Comparison of ENCODE assay signal across 11 cellular contexts in genomic region chr1:8523641-8524206, GRCh38.
DNase-seq lines count a peak whose midpoint lies in the region; ATAC-seq and TF ChIP-seq lines count a peak whose summit lies in the region.
"Had no signal": no experiment of that assay in that cellular context is flagged by ENCODE, and none has a peak within 500 bp of the region (broad histone marks: within the 10 kb centered on the region; RNA-seq: fewer than 3 reads in every experiment).

No MANE protein-coding gene starts in this region.

- intact Hi-C loops in ascending aorta (cut with DNase I) (no loop called here), natural killer cell (cut with micrococcal nuclease) (no loop called here)

- no peaks in the 10 kb centered on the region for H3K27me3 Mint-ChIP-seq in natural killer cell (ENCODE audit: low read depth in 2 of 2)
- H3K27me3 Mint-ChIP-seq: activated B cell treated with CpG ODN at 0.5 μM for 24 hours had no signal

- TF ChIP-seq CTCF in ascending aorta (IDR thresholded peaks at IDR 0.05) (no peak), natural killer cell (IDR thresholded peaks at IDR 0.05) (no peak)

- peak overlapping the region; percentile 24 to 65 for H3K27ac Mint-ChIP-seq in natural killer cell
- H3K27ac Mint-ChIP-seq: activated B cell treated with CpG ODN at 0.5 μM for 24 hours had no signal

- no peaks in the 10 kb centered on the region for H3K9me3 ChIP-seq in ascending aorta

- H3K4me1 ChIP-seq in ascending aorta: peaks cover 0 to 11% of the 10 kb centered on the region in 2 donors

- peaks cover 12 to 18% of the 10 kb centered on the region in 2 donors for H3K4me1 Mint-ChIP-seq in natural killer cell

- no peaks in the 10 kb centered on the region for H3K36me3 ChIP-seq in ascending aorta

- peak overlapping the region in 1 of 2 donors; percentile 73 for H3K4me3 ChIP-seq in ascending aorta

- H3K27me3 ChIP-seq in ascending aorta: no peaks in the 10 kb centered on the region

- no peaks in the 10 kb centered on the region for H3K9me3 Mint-ChIP-seq in natural killer cell

- DNase-seq in stimulated activated CD4-positive, alpha-beta T cell treated with anti-CD3 and anti-CD28 coated beads, Interleukin-4, amount 100 ng/mL, for 24 hours: peak; percentile 37
- DNase-seq in stimulated activated CD4-positive, alpha-beta T cell treated with anti-CD3 and anti-CD28 coated beads, Interleukin-2, amount 100 ng/mL, for 48 hours: no peak
- DNase-seq in ascending aorta (ENCODE audit: low spot score in 2 of 2) (no peak), natural killer cell (no peak), NCI-H1048 (lab: John Stamatoyannopoulos, UW) (no peak), NCI-H345 (lab: John Stamatoyannopoulos, UW) (no peak), NCI-H1436 treated with DMSO at 0.1 percent for 48 hours (lab: John Stamatoyannopoulos, UW) (no peak), AG20443 (ENCODE audit: low spot score) (no peak)
- DNase-seq: activated B cell treated with CpG ODN at 0.5 μM for 24 hours, NCI-H1105 treated with DMSO at 0.1 percent for 48 hours, PC-3 had no signal

- no peaks in the 10 kb centered on the region for H3K36me3 Mint-ChIP-seq in natural killer cell

- peak overlapping the region; percentile 29 to 52 for H3K27ac ChIP-seq in ascending aorta

- no peak for ATAC-seq in natural killer cell
- ATAC-seq: PC-3 had no signal

- H3K4me3 Mint-ChIP-seq in natural killer cell: no peak overlapping the region
- H3K4me3 Mint-ChIP-seq: activated B cell treated with CpG ODN at 0.5 μM for 24 hours had no signal
